Comparison of ENCODE assay signal across 23 cellular contexts in the genomic region with DNA sequence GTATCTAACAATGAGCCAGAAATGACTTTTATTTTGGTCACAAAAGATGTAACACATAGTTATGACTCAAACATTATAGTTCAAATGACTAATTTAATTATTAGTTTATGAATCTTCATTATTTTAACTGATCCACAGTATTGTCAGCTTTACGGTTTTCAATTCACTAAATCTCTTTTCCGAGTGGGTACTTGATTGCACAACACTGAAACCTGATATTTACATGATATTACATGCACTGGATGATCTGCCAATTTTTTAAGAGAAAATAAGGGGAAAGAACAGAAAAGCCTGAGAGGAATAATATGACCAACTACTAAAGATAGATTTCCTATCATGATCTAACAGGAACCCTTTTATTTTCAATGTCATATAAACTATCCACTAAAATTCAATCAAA.
DNase-seq lines count a peak whose midpoint lies in the region; ATAC-seq and TF ChIP-seq lines count a peak whose summit lies in the region.
"Had no signal": no experiment of that assay in that cellular context is flagged by ENCODE, and none has a peak within 500 bp of the region (broad histone marks: within the 10 kb centered on the region; RNA-seq: fewer than 3 reads in every experiment).

No MANE protein-coding gene starts in this region.

- no peak for TF ChIP-seq POLR2A in IMR-90 (IDR thresholded peaks at IDR 0.05; ENCODE audit: low read depth, low read length)

- no peak overlapping the region for H2BK5ac ChIP-seq in IMR-90 (ENCODE audit: low read depth, low read length, poor library complexity, severe bottlenecking)

- DNase-seq in IMR-90 (no peak), adipocyte (ENCODE audit: low read depth) (peak; percentile 0)
- no peak for DNase-seq in activated naive CD4-positive, alpha-beta T cell (lab: John Stamatoyannopoulos, UW)
- DNase-seq: 8988T; ACHN; BE2C; C1 segment of cervical spinal cord; CD4-positive, alpha-beta memory T cell; CD4-positive, CD25-positive, alpha-beta regulatory T cell; CD8-positive, alpha-beta memory T cell; COR-L47; DMS 273 treated with DMSO at 0.1 percent for 48 hours; DMS153; DMS53; DMS79; DND-41; EL; GDM1 had no signal

- H3K9ac ChIP-seq in IMR-90 (ENCODE audit: low read depth, low read length): no peak overlapping the region
- no peak overlapping the region for H3K9ac ChIP-seq in adipocyte (ENCODE audit: low read length)
- H3K9ac ChIP-seq: BLaER1 had no signal

- no peak overlapping the region for H3K27ac ChIP-seq in IMR-90 (ENCODE audit: insufficient read depth, low read length)
- H3K27ac ChIP-seq: BLaER1 had no signal

- H4K8ac ChIP-seq in IMR-90 (ENCODE audit: low read depth in 2 of 2, low read length in 2 of 2): no peak overlapping the region

- H3K4me3 ChIP-seq in IMR-90 (ENCODE audit: insufficient read depth, low read depth, low read length) (no peak overlapping the region), adipocyte (ENCODE audit: low read length) (no peak overlapping the region)
- H3K4me3 ChIP-seq: BLaER1, GM12878 had no signal

- no peaks in the 10 kb centered on the region for H4K20me1 ChIP-seq in IMR-90 (ENCODE audit: insufficient read depth, low read length)
- H4K20me1 ChIP-seq: BLaER1 had no signal

- H3K23ac ChIP-seq in IMR-90 (ENCODE audit: low read depth, low read length): no peak overlapping the region

- no peak overlapping the region for H2AK5ac ChIP-seq in IMR-90 (ENCODE audit: low read depth, low read length)

- H3K14ac ChIP-seq in IMR-90 (replicated peaks; ENCODE audit: low read depth, low read length): no peak overlapping the region

- no peak overlapping the region for H2AK9ac ChIP-seq in IMR-90 (replicated peaks; ENCODE audit: low read depth, low read length, poor library complexity)

- intact Hi-C loops in IMR-90 (cut with micrococcal nuclease): no loop called here

- in situ Hi-C loops in IMR-90 (cut with MboI; ENCODE audit: low sequenced_read_pairs): no loop called here

- no peak overlapping the region for H3K4ac ChIP-seq in IMR-90 (ENCODE audit: low read depth, low read length)

- no peak overlapping the region for H4K5ac ChIP-seq in IMR-90 (ENCODE audit: low read depth, low read length)

- H3K36me3 ChIP-seq in IMR-90 (ENCODE audit: control insufficient read depth, insufficient read depth, low read length) (no peaks in the 10 kb centered on the region), adipocyte (ENCODE audit: control insufficient read depth, insufficient read depth, low read length, severe bottlenecking) (no peaks in the 10 kb centered on the region)
- H3K36me3 ChIP-seq: BE2C, BLaER1 had no signal

- no peaks in the 10 kb centered on the region for H3K4me1 ChIP-seq in IMR-90 (ENCODE audit: control insufficient read depth, insufficient read depth, low read length)
- no peaks in the 10 kb centered on the region for H3K4me1 ChIP-seq in adipocyte (ENCODE audit: control insufficient read depth, insufficient read depth, low read length)
- H3K4me1 ChIP-seq: BE2C, BLaER1 had no signal

- no peaks in the 10 kb centered on the region for H3K36me3 Mint-ChIP-seq in stimulated activated memory B cell treated with anti-CD40 and anti-IgM and Interleukin-4, amounts not matched to agents 10 μg/mL and 1 μg/mL and 100 μg/mL, for 72 hours
- H3K36me3 Mint-ChIP-seq: CD14-positive monocyte; CD4-positive, alpha-beta memory T cell; CD4-positive, CD25-positive, alpha-beta regulatory T cell; CD8-positive, alpha-beta memory T cell had no signal

- no peaks in the 10 kb centered on the region for H3K27me3 ChIP-seq in IMR-90 (ENCODE audit: control insufficient read depth, insufficient read depth, low read length)
- no peaks in the 10 kb centered on the region for H3K27me3 ChIP-seq in adipocyte (replicated peaks; ENCODE audit: control insufficient read depth, insufficient read depth, low read length)
- H3K27me3 ChIP-seq: BE2C, BLaER1 had no signal

- H2BK15ac ChIP-seq in IMR-90 (ENCODE audit: low read depth, low read length): no peak overlapping the region

- BruUV-seq in IMR-90 (replicated peaks; lab: Mats Ljungman, UMichigan): no TSS peak

- H3K56ac ChIP-seq in IMR-90 (ENCODE audit: extremely low read depth, insufficient read depth, low read length): no peak overlapping the region

- no peak overlapping the region for H4K91ac ChIP-seq in IMR-90 (ENCODE audit: insufficient read depth, low read depth, low read length)

- H3K9me3 ChIP-seq in IMR-90 (ENCODE audit: control insufficient read depth, insufficient read depth, low read length): no peaks in the 10 kb centered on the region; the same call in 1 of the 2 replicates
- H3K9me3 ChIP-seq in adipocyte (ENCODE audit: control insufficient read depth, low read length): no peaks in the 10 kb centered on the region
- H3K9me3 ChIP-seq: BE2C, BLaER1 had no signal

- no peak overlapping the region for H3K4me3 Mint-ChIP-seq in stimulated activated memory B cell treated with anti-CD40 and anti-IgM and Interleukin-4, amounts not matched to agents 10 μg/mL and 1 μg/mL and 100 μg/mL, for 72 hours
- H3K4me3 Mint-ChIP-seq: CD14-positive monocyte; CD4-positive, alpha-beta memory T cell; CD4-positive, CD25-positive, alpha-beta regulatory T cell; CD8-positive, alpha-beta memory T cell had no signal

- TF ChIP-seq RAD21 in IMR-90 (IDR thresholded peaks at IDR 0.05; ENCODE audit: low read length) (no peak), Ishikawa (IDR thresholded peaks at IDR 0.05; ENCODE audit: low read depth) (no peak)

- no peaks in the 10 kb centered on the region for H3K9me3 Mint-ChIP-seq in stimulated activated memory B cell treated with anti-CD40 and anti-IgM and Interleukin-4, amounts not matched to agents 10 μg/mL and 1 μg/mL and 100 μg/mL, for 72 hours

- CTCF ChIA-PET in IMR-90 (lab: Yijun Ruan, JAX): no interaction called here

- no peak overlapping the region for H3K27ac Mint-ChIP-seq in stimulated activated memory B cell treated with anti-CD40 and anti-IgM and Interleukin-4, amounts not matched to agents 10 μg/mL and 1 μg/mL and 100 μg/mL, for 72 hours
- H3K27ac Mint-ChIP-seq: CD14-positive monocyte; CD4-positive, alpha-beta memory T cell; CD4-positive, CD25-positive, alpha-beta regulatory T cell; CD8-positive, alpha-beta memory T cell had no signal

- WGBS in IMR-90 (ENCODE audit: extremely low coverage in 2 of 2, insufficient read length in 1 of 2), 2 experiments: no CpG with 5 or more reads among the region's 2 CpGs

- no peak overlapping the region for H2BK20ac ChIP-seq in IMR-90 (ENCODE audit: low read depth, low read length)

- H3K4me2 ChIP-seq in IMR-90 (ENCODE audit: low read depth, low read length): no peak overlapping the region
- H3K4me2 ChIP-seq: BLaER1 had no signal

- H3K27me3 Mint-ChIP-seq in stimulated activated memory B cell treated with anti-CD40 and anti-IgM and Interleukin-4, amounts not matched to agents 10 μg/mL and 1 μg/mL and 100 μg/mL, for 72 hours: no peaks in the 10 kb centered on the region
- H3K27me3 Mint-ChIP-seq: CD4-positive, alpha-beta memory T cell; CD4-positive, CD25-positive, alpha-beta regulatory T cell; CD8-positive, alpha-beta memory T cell had no signal

- TF ChIP-seq CTCF in IMR-90 (conservative IDR thresholded peaks at IDR 0.05; ENCODE audit: low read depth, low read length): no peak

- TF ChIP-seq EP300 in Ishikawa (IDR thresholded peaks at IDR 0.05; ENCODE audit: borderline replicate concordance): no peak

- H2BK120ac ChIP-seq in IMR-90 (ENCODE audit: low read depth, low read length): no peak overlapping the region

- no peaks in the 10 kb centered on the region for H3K4me1 Mint-ChIP-seq in stimulated activated memory B cell treated with anti-CD40 and anti-IgM and Interleukin-4, amounts not matched to agents 10 μg/mL and 1 μg/mL and 100 μg/mL, for 72 hours
- H3K4me1 Mint-ChIP-seq: CD14-positive monocyte; CD4-positive, alpha-beta memory T cell; CD4-positive, CD25-positive, alpha-beta regulatory T cell; CD8-positive, alpha-beta memory T cell had no signal

- H3K9me1 ChIP-seq in IMR-90 (ENCODE audit: insufficient read depth, low read length): no peaks in the 10 kb centered on the region

- dilution Hi-C loops in IMR-90 (cut with HindIII; ENCODE audit: low sequenced_read_pairs, unreplicated experiment): no loop called here

- H3K18ac ChIP-seq in IMR-90 (ENCODE audit: low read depth, low read length): no peak overlapping the region

- no peak overlapping the region for H2AFZ ChIP-seq in IMR-90 (replicated peaks; ENCODE audit: low read length, poor library complexity)

- POLR2A ChIA-PET in IMR-90 (lab: Charles Lee; ENCODE audit: unreplicated experiment): no interaction called here

- H3K79me1 ChIP-seq in IMR-90 (ENCODE audit: low read depth in 1 of 2, low read length in 2 of 2): no peaks in the 10 kb centered on the region

- no peak for ATAC-seq in IMR-90 (ENCODE audit: low read depth)
- no peak for ATAC-seq in stimulated activated memory B cell treated with anti-CD40 and anti-IgM and Interleukin-4, amounts not matched to agents 10 μg/mL and 1 μg/mL and 100 μg/mL, for 72 hours
- ATAC-seq: GM12878 had no signal

TF ChIP-seq in IMR-90, 13 proteins besides CTCF, POLR2A, EP300 and RAD21:
- TF ChIP-seq CEBPB (IDR thresholded peaks at IDR 0.05; ENCODE audit: low read depth, low read length): peak; percentile 58; the same call in 1 of the 2 replicates
- TF ChIP-seq USF2 (IDR thresholded peaks at IDR 0.05; ENCODE audit: low read depth, low read length): no peak
- no peak for TF ChIP-seq FOS (IDR thresholded peaks at IDR 0.05; ENCODE audit: low read depth, low read length)
TF ChIP-seq in IMR-90: peak in this region for 1.

TF ChIP-seq in Ishikawa, 13 proteins besides CTCF, POLR2A, EP300 and RAD21:
- TF ChIP-seq CEBPB (IDR thresholded peaks at IDR 0.05) (peak; percentile 75), CREB1 (IDR thresholded peaks at IDR 0.05; ENCODE audit: low read depth) (no peak)
TF ChIP-seq in Ishikawa: peak in this region for 1.
